Comparison of ENCODE assay signal across 18 cellular contexts in genomic region chr13:112903071-112903577, GRCh38.
"Had no signal": no experiment of that assay in that cellular context is flagged by ENCODE, and none has a peak within 500 bp of the region (broad histone marks: within the 10 kb centered on the region; RNA-seq: fewer than 3 reads in every experiment).

No MANE protein-coding gene starts in this region.

- H3K27me3 Mint-ChIP-seq: activated naive CD8-positive, alpha-beta T cell treated with anti-CD3 and anti-CD28 coated beads for 36 hours had no signal

- H3K27me3 ChIP-seq: ovary had no signal

- H3K9me3 Mint-ChIP-seq: central memory CD8-positive, alpha-beta T cell; type B pancreatic cell had no signal

- H3K4me3 ChIP-seq: coronary artery, ovary had no signal

- H3K4me3 Mint-ChIP-seq: activated CD4-positive, alpha-beta memory T cell treated with anti-CD3 and anti-CD28 coated beads for 36 hours; activated naive CD8-positive, alpha-beta T cell treated with anti-CD3 and anti-CD28 coated beads for 36 hours; activated T-helper 1 cell treated with anti-CD3 and anti-CD28 coated beads, Interleukin-12 subunit alpha, Interleukin-12 subunit beta, Interleukin-2, Interleukin-4 antibody, amounts not matched to agents 30 ng/mL and 10 ng/mL and 1 ng/mL, durations not matched to agents 14 hours and 24 hours and 36 hours; brain; central memory CD8-positive, alpha-beta T cell; neural crest cell; stimulated activated naive CD8-positive, alpha-beta T cell treated with anti-CD3 and anti-CD28 coated beads, Interleukin-15, Interleukin-2, amounts not matched to agents 100 ng/mL and 50 ng/mL, for 24 hours; type B pancreatic cell had no signal

- H3K36me3 ChIP-seq: ovary had no signal

- DNase-seq: activated CD4-positive, alpha-beta memory T cell treated with anti-CD3 and anti-CD28 coated beads for 36 hours; activated naive CD4-positive, alpha-beta T cell; activated naive CD8-positive, alpha-beta T cell treated with anti-CD3 and anti-CD28 coated beads for 36 hours; activated T-cell treated with anti-CD3 and anti-CD28 coated beads for 4 hours; amygdala; hypothalamus; islet precursor cell; retina; T-helper 1 cell; T-helper 9 cell had no signal

- H3K9me3 ChIP-seq: ovary had no signal

- H3K27ac Mint-ChIP-seq: activated CD4-positive, alpha-beta memory T cell treated with anti-CD3 and anti-CD28 coated beads for 36 hours; activated naive CD8-positive, alpha-beta T cell treated with anti-CD3 and anti-CD28 coated beads for 36 hours; activated T-helper 1 cell treated with anti-CD3 and anti-CD28 coated beads, Interleukin-12 subunit alpha, Interleukin-12 subunit beta, Interleukin-2, Interleukin-4 antibody, amounts not matched to agents 30 ng/mL and 10 ng/mL and 1 ng/mL, durations not matched to agents 14 hours and 24 hours and 36 hours; stimulated activated naive CD8-positive, alpha-beta T cell treated with anti-CD3 and anti-CD28 coated beads, Interleukin-15, Interleukin-2, amounts not matched to agents 100 ng/mL and 50 ng/mL, for 24 hours; type B pancreatic cell had no signal

- H3K27ac ChIP-seq: coronary artery, ovary had no signal

- H3K4me1 Mint-ChIP-seq: activated naive CD8-positive, alpha-beta T cell treated with anti-CD3 and anti-CD28 coated beads for 36 hours; central memory CD8-positive, alpha-beta T cell had no signal

- H3K36me3 Mint-ChIP-seq: activated CD4-positive, alpha-beta memory T cell treated with anti-CD3 and anti-CD28 coated beads for 36 hours; activated naive CD8-positive, alpha-beta T cell treated with anti-CD3 and anti-CD28 coated beads for 36 hours; type B pancreatic cell had no signal
